Comparison of ENCODE assay signal across 8 cellular contexts in the genomic region with DNA sequence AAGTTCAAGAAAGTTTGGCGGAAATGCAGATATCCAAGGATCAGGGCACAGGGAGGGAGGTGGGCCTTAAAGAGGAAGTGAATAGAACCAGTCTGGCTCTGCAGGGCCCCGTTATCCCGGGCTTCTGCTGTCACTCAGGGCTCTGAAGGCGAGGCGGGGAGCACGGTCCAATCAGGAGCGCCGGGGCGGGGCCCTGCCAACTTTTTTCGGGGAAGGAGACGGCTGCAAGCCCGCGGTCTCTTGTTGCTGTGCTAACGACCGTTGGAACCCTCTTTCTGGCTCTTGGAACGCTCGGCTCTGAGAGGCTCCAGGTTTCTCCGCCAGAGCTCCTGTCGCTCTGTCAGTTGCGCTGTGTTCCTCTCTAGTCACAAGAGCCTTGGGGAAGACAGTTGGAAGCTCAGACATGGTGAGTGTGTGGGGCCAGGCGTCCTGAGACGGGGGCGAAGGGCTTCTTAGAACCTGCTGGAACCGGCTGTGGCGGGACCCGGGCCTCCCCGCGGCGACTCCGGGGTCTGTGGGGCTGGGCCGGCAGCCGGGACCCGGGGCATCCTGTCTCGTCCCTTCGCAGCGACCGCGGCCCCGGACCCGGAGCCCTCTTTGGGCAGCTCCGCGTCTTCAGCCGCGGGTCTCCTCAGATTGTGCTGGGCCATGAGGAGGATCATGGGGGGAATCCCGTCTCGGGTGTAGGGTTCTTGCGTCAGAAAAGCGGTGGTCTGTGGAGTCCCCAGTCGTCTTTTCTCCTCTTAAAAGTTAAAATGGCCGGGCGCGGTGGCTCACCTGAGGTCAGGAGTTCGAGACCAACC. TPM values are rescaled to one million over a fixed set of nuclear protein-coding genes. Genes with fewer than 3 reads are reported as not detected.
A peak's percentile ranks its signal among the peaks of the same experiment; 100 is the strongest.
DNase-seq lines count a peak whose midpoint lies in the region; ATAC-seq and TF ChIP-seq lines count a peak whose summit lies in the region.

No MANE protein-coding gene starts in this region.

- peaks cover 14% of the 10 kb centered on the region for H3K36me3 Mint-ChIP-seq in activated CD8-positive, alpha-beta memory T cell treated with anti-CD3 and anti-CD28 coated beads, Interleukin-2, amount 10 ng/mL, durations not matched to agents 7 days and 5 days
- H3K36me3 Mint-ChIP-seq in mesothelial cell of epicardium = peaks cover 19% of the 10 kb centered on the region

- H3K4me3 Mint-ChIP-seq in activated CD8-positive, alpha-beta memory T cell treated with anti-CD3 and anti-CD28 coated beads, Interleukin-2, amount 10 ng/mL, durations not matched to agents 7 days and 5 days = peak overlapping the region; percentile 78
- peak overlapping the region; percentile 85 for H3K4me3 Mint-ChIP-seq in mesothelial cell of epicardium

- TF ChIP-seq CTCF in epithelial cell of proximal tubule (conservative IDR thresholded peaks at IDR 0.05; ENCODE audit: low read depth, low read length) (no peak), mesothelial cell of epicardium (IDR thresholded peaks at IDR 0.05; ENCODE audit: unreplicated experiment) (no peak)

- peak overlapping the region; percentile 59 for H3K4me3 ChIP-seq in epithelial cell of proximal tubule (ENCODE audit: low read depth, low read length)

- H3K27me3 Mint-ChIP-seq in activated CD8-positive, alpha-beta memory T cell treated with anti-CD3 and anti-CD28 coated beads, Interleukin-2, amount 10 ng/mL, durations not matched to agents 7 days and 5 days = no peaks in the 10 kb centered on the region
- no peaks in the 10 kb centered on the region for H3K27me3 Mint-ChIP-seq in mesothelial cell of epicardium (ENCODE audit: low read depth)

- peak overlapping the region; percentile 83 for H3K27ac Mint-ChIP-seq in activated CD8-positive, alpha-beta memory T cell treated with anti-CD3 and anti-CD28 coated beads, Interleukin-2, amount 10 ng/mL, durations not matched to agents 7 days and 5 days
- peak overlapping the region; percentile 89 for H3K27ac Mint-ChIP-seq in mesothelial cell of epicardium

- H3K9me3 Mint-ChIP-seq in activated CD8-positive, alpha-beta memory T cell treated with anti-CD3 and anti-CD28 coated beads, Interleukin-2, amount 10 ng/mL, durations not matched to agents 7 days and 5 days (ENCODE audit: low read depth) = peaks cover 9% of the 10 kb centered on the region
- peaks cover 24% of the 10 kb centered on the region for H3K9me3 Mint-ChIP-seq in mesothelial cell of epicardium

- CTCF ChIA-PET in activated CD8-positive, alpha-beta memory T cell treated with anti-CD3 and anti-CD28 coated beads, Interleukin-2, amount 10 ng/mL, durations not matched to agents 7 days and 5 days (lab: Charles Lee) = interaction anchor here (0.5 to 4.3 kb wide), 5 partner anchors 48 to 246 kb away, joined by 3 to 48 read pairs (median 10); partner anchors contain the start of genes ZNF20 and ZNF700

- H3K4me1 Mint-ChIP-seq in activated CD8-positive, alpha-beta memory T cell treated with anti-CD3 and anti-CD28 coated beads, Interleukin-2, amount 10 ng/mL, durations not matched to agents 7 days and 5 days = peaks cover 11% of the 10 kb centered on the region
- H3K4me1 Mint-ChIP-seq in mesothelial cell of epicardium = peaks cover 6% of the 10 kb centered on the region

- ATAC-seq in GM18868 (IDR thresholded peaks at IDR 0.05; ENCODE audit: unreplicated experiment) = peak; percentile 65
- peak; percentile 94 for ATAC-seq in activated CD8-positive, alpha-beta memory T cell treated with anti-CD3 and anti-CD28 coated beads, Interleukin-2, amount 10 ng/mL, durations not matched to agents 7 days and 5 days
- no peak for ATAC-seq in GM18502 (IDR thresholded peaks at IDR 0.05; ENCODE audit: poor library complexity, unreplicated experiment)
- ATAC-seq in GM19452 (IDR thresholded peaks at IDR 0.05; ENCODE audit: unreplicated experiment) = no peak

- DNase-seq in NCI-H146 (lab: John Stamatoyannopoulos, UW) (peak; percentile 79), epithelial cell of proximal tubule (ENCODE audit: low read depth) (no peak), mesothelial cell of epicardium (ENCODE audit: low spot score in 2 of 2, unreplicated experiment in 2 of 2) (peak; percentile 57 to 84)
- peak; percentile 84 for DNase-seq in activated CD8-positive, alpha-beta memory T cell treated with anti-CD3 and anti-CD28 coated beads, Interleukin-2, amount 10 ng/mL, durations not matched to agents 7 days and 5 days
- peak; percentile 2 for DNase-seq in stimulated activated CD8-positive, alpha-beta memory T cell treated with anti-CD3 and anti-CD28 coated beads, Interleukin-15, amount 100 ng/mL, for 1 hour (ENCODE audit: low read depth)

RNA-seq across cellular contexts. Expression of gene ZNF844, which starts 27.7 kb away (rescaled TPM):
- total RNA-seq in activated CD8-positive, alpha-beta memory T cell treated with anti-CD3 and anti-CD28 coated beads, Interleukin-2, amount 10 ng/mL, durations not matched to agents 7 days and 5 days = 1 to 10 TPM; 1.3 to 1.5 TPM
- total RNA-seq in epithelial cell of proximal tubule = 0.86 and 0.94 TPM in 2 replicates
- total RNA-seq in mesothelial cell of epicardium = 13.5 to 15.1 TPM (median 13.5 TPM) in 3 replicates

RNA-seq across cellular contexts. Expression of gene ZNF878, which starts 39.5 kb away (rescaled TPM):
- total RNA-seq in activated CD8-positive, alpha-beta memory T cell treated with anti-CD3 and anti-CD28 coated beads, Interleukin-2, amount 10 ng/mL, durations not matched to agents 7 days and 5 days = under 1 TPM; 0.67 to 0.94 TPM
- total RNA-seq in epithelial cell of proximal tubule (0.72 TPM in 1 of 2 replicates, not detected in the other), mesothelial cell of epicardium (0.22 to 0.68 TPM (median 0.40 TPM) in 3 replicates)

RNA-seq across cellular contexts. Expression of gene ZNF20, which starts 47.9 kb away (rescaled TPM):
- 1 to 10 TPM; 3.7 to 5.2 TPM for total RNA-seq in activated CD8-positive, alpha-beta memory T cell treated with anti-CD3 and anti-CD28 coated beads, Interleukin-2, amount 10 ng/mL, durations not matched to agents 7 days and 5 days
- total RNA-seq in epithelial cell of proximal tubule (2.2 and 2.3 TPM in 2 replicates), mesothelial cell of epicardium (8.7 to 11.1 TPM (median 10.6 TPM) in 3 replicates)

RNA-seq across cellular contexts. Expression of gene ZNF433, which starts 56.8 kb away (rescaled TPM):
- total RNA-seq in activated CD8-positive, alpha-beta memory T cell treated with anti-CD3 and anti-CD28 coated beads, Interleukin-2, amount 10 ng/mL, durations not matched to agents 7 days and 5 days = under 1 TPM; 0.20 to 0.82 TPM
- total RNA-seq in epithelial cell of proximal tubule = 1.3 and 1.4 TPM in 2 replicates
- 16.5 to 20.6 TPM (median 16.5 TPM) in 3 replicates for total RNA-seq in mesothelial cell of epicardium

Comparison
In these comparisons a context has a peak if more than half of its experiments do, and no peak if none do; other contexts are left out.
1. ATAC-seq: peak in GM18868 (single experiment) and activated CD8-positive, alpha-beta memory T cell treated with anti-CD3 and anti-CD28 coated beads, Interleukin-2, amount 10 ng/mL, durations not matched to agents 7 days and 5 days (single experiment); none in GM18502 (single experiment) and GM19452 (single experiment).